ENCODE assay signal across 28 cellular contexts in genomic region chr6:39239527-39240154, GRCh38. TPM values are rescaled to one million over a fixed set of nuclear protein-coding genes. Genes with fewer than 3 reads are reported as not detected.
DNase-seq lines count a peak whose midpoint lies in the region; TF ChIP-seq lines count a peak whose summit lies in the region.
"Had no signal": no experiment of that assay in that cellular context is flagged by ENCODE, and none has a peak within 500 bp of the region (broad histone marks: within the 10 kb centered on the region; RNA-seq: fewer than 3 reads in every experiment).

No MANE protein-coding gene starts in this region.

- no peak for DNase-seq in left ventricle myocardium inferior
- no peak for DNase-seq in cardiac septum (ENCODE audit: low spot score)
- DNase-seq in globus pallidus (ENCODE audit: low spot score) = peak; percentile 11
- DNase-seq in neural crest cell (ENCODE audit: low read depth, low spot score) = no peak
- no peak for DNase-seq in transverse colon
- no peak for DNase-seq in stimulated activated CD8-positive, alpha-beta memory T cell treated with anti-CD3 and anti-CD28 coated beads, Interleukin-4, amount 100 ng/mL, for 48 hours
- no peak for DNase-seq in NK-92 (lab: John Stamatoyannopoulos, UW; ENCODE audit: unreplicated experiment)
- DNase-seq in activated CD4-positive, alpha-beta T cell treated with anti-CD3 and anti-CD28 coated beads, Interleukin-2, amount 10 ng/mL, durations not matched to agents 7 days and 5 days = no peak
- DNase-seq: activated CD4-positive, alpha-beta T cell treated with anti-CD3 and anti-CD28 coated beads, Interleukin-2, amount 50 U/mL, for 1 hour; DMS79 treated with DMSO at 0.1 percent for 48 hours; foreskin melanocyte; hippocampal formation; NCI-H1694 treated with DMSO at 0.1 percent for 48 hours; NCI-H774; OCI-M1; stimulated activated CD4-positive, alpha-beta T cell treated with anti-CD3 and anti-CD28 coated beads, Interleukin-4, amount 100 ng/mL, for 1 hour; stimulated activated naive CD4-positive, alpha-beta T cell treated with Interleukin-2 at 50 U/mL for 16 hours had no signal

- H3K4me1 ChIP-seq in left ventricle myocardium inferior (no peaks in the 10 kb centered on the region), transverse colon (peaks cover 0 to 8% (median 2%) of the 10 kb centered on the region in 4 donors)
- H3K4me1 ChIP-seq: prostate gland had no signal

- WGBS in transverse colon (ENCODE audit: low coverage in 1 of 2), 2 donors = 59% methylated on average over 7 of the region's 7 CpGs; no CpG with 5 or more reads in 1 of the 2 donors

- no peak overlapping the region for H3K4me3 ChIP-seq in left ventricle myocardium inferior
- no peak overlapping the region for H3K4me3 ChIP-seq in transverse colon
- H3K4me3 ChIP-seq: dorsolateral prefrontal cortex, lung, prostate gland, smooth muscle cell had no signal

- H3K4me1 Mint-ChIP-seq in neural crest cell = peaks cover 17% of the 10 kb centered on the region
- no peaks in the 10 kb centered on the region for H3K4me1 Mint-ChIP-seq in activated CD4-positive, alpha-beta T cell treated with anti-CD3 and anti-CD28 coated beads, Interleukin-2, amount 10 ng/mL, durations not matched to agents 7 days and 5 days
- H3K4me1 Mint-ChIP-seq: activated T-helper 17 cell treated with anti-CD3 and anti-CD28 coated beads, Interleukin-2, amount 50 U/mL, for 72 hours; B cell had no signal

- H3K36me3 Mint-ChIP-seq in neural crest cell (ENCODE audit: low read depth) = no peaks in the 10 kb centered on the region
- H3K36me3 Mint-ChIP-seq in activated CD4-positive, alpha-beta T cell treated with anti-CD3 and anti-CD28 coated beads, Interleukin-2, amount 10 ng/mL, durations not matched to agents 7 days and 5 days (ENCODE audit: low read depth) = no peaks in the 10 kb centered on the region
- H3K36me3 Mint-ChIP-seq: activated naive CD8-positive, alpha-beta T cell; natural killer cell treated with Interleukin-12 subunit alpha and Interleukin-12 subunit beta and Interleukin-15 and Interleukin-18, amount 100 ng/mL, for 72 hours; type B pancreatic cell had no signal

- H3K27ac Mint-ChIP-seq in neural crest cell (ENCODE audit: unreplicated experiment) = peak overlapping the region; percentile 38
- H3K27ac Mint-ChIP-seq in activated CD4-positive, alpha-beta T cell treated with anti-CD3 and anti-CD28 coated beads, Interleukin-2, amount 10 ng/mL, durations not matched to agents 7 days and 5 days = no peak overlapping the region
- H3K27ac Mint-ChIP-seq: activated naive CD8-positive, alpha-beta T cell; activated T-helper 17 cell treated with anti-CD3 and anti-CD28 coated beads, Interleukin-2, amount 50 U/mL, for 72 hours; B cell; natural killer cell treated with Interleukin-12 subunit alpha and Interleukin-12 subunit beta and Interleukin-15 and Interleukin-18, amount 100 ng/mL, for 72 hours; type B pancreatic cell had no signal

- CTCF ChIA-PET in activated CD4-positive, alpha-beta T cell treated with anti-CD3 and anti-CD28 coated beads, Interleukin-2, amount 10 ng/mL, durations not matched to agents 7 days and 5 days (lab: Charles Lee) = interaction anchor here (0.8 to 1.4 kb wide), 4 partner anchors 10 to 25 kb away, joined by 3 to 4 read pairs (median 3); no protein-coding TSS in a partner anchor

- intact Hi-C loops in left ventricle myocardium inferior (cut with micrococcal nuclease) (no loop called here), cardiac septum (cut with DNase I) (no loop called here), transverse colon (cut with DNase I; ENCODE audit: low total_unique reads) (loop anchor here (5.0 kb wide), 1 partner anchor 998 kb away; no protein-coding TSS in a partner anchor)

- TF ChIP-seq POLR2A in transverse colon (IDR thresholded peaks at IDR 0.05) = no peak

- H3K9me3 Mint-ChIP-seq in neural crest cell = no peaks in the 10 kb centered on the region
- H3K9me3 Mint-ChIP-seq in activated CD4-positive, alpha-beta T cell treated with anti-CD3 and anti-CD28 coated beads, Interleukin-2, amount 10 ng/mL, durations not matched to agents 7 days and 5 days = no peaks in the 10 kb centered on the region
- H3K9me3 Mint-ChIP-seq: activated T-helper 17 cell treated with anti-CD3 and anti-CD28 coated beads, Interleukin-2, amount 50 U/mL, for 72 hours; natural killer cell treated with Interleukin-12 subunit alpha and Interleukin-12 subunit beta and Interleukin-15 and Interleukin-18, amount 100 ng/mL, for 72 hours; type B pancreatic cell had no signal

- H3K27me3 Mint-ChIP-seq in neural crest cell (ENCODE audit: low read depth) = no peaks in the 10 kb centered on the region
- peaks cover 5% of the 10 kb centered on the region for H3K27me3 Mint-ChIP-seq in activated CD4-positive, alpha-beta T cell treated with anti-CD3 and anti-CD28 coated beads, Interleukin-2, amount 10 ng/mL, durations not matched to agents 7 days and 5 days
- H3K27me3 Mint-ChIP-seq: activated naive CD8-positive, alpha-beta T cell; activated T-helper 17 cell treated with anti-CD3 and anti-CD28 coated beads, Interleukin-2, amount 50 U/mL, for 72 hours; natural killer cell treated with Interleukin-12 subunit alpha and Interleukin-12 subunit beta and Interleukin-15 and Interleukin-18, amount 100 ng/mL, for 72 hours; type B pancreatic cell had no signal

- POLR2A ChIA-PET in activated CD4-positive, alpha-beta T cell treated with anti-CD3 and anti-CD28 coated beads, Interleukin-2, amount 10 ng/mL, durations not matched to agents 7 days and 5 days (lab: Charles Lee) = no interaction called here

- TF ChIP-seq CTCF in left ventricle myocardium inferior (IDR thresholded peaks at IDR 0.05; ENCODE audit: borderline replicate concordance) = no peak
- TF ChIP-seq CTCF in neural crest cell (conservative IDR thresholded peaks at IDR 0.05) = no peak
- TF ChIP-seq CTCF in transverse colon (IDR thresholded peaks at IDR 0.05) = no peak

- H3K27ac ChIP-seq in left ventricle myocardium inferior (replicated peaks) (peak overlapping the region; percentile 27), transverse colon (peak overlapping the region in 3 of 4 donors; percentile 9 to 35 (median 23))
- H3K27ac ChIP-seq: dorsolateral prefrontal cortex, epithelial cell of prostate had no signal

- H3K36me3 ChIP-seq in left ventricle myocardium inferior (no peaks in the 10 kb centered on the region), transverse colon (no peaks in the 10 kb centered on the region)
- H3K36me3 ChIP-seq: prostate gland had no signal

- no peak overlapping the region for H3K4me3 Mint-ChIP-seq in neural crest cell
- H3K4me3 Mint-ChIP-seq in activated CD4-positive, alpha-beta T cell treated with anti-CD3 and anti-CD28 coated beads, Interleukin-2, amount 10 ng/mL, durations not matched to agents 7 days and 5 days = no peak overlapping the region
- H3K4me3 Mint-ChIP-seq: activated naive CD8-positive, alpha-beta T cell; activated T-helper 17 cell treated with anti-CD3 and anti-CD28 coated beads, Interleukin-2, amount 50 U/mL, for 72 hours; B cell; natural killer cell treated with Interleukin-12 subunit alpha and Interleukin-12 subunit beta and Interleukin-15 and Interleukin-18, amount 100 ng/mL, for 72 hours; type B pancreatic cell had no signal

- no peaks in the 10 kb centered on the region for H3K9me3 ChIP-seq in left ventricle myocardium inferior (replicated peaks)
- no peaks in the 10 kb centered on the region for H3K9me3 ChIP-seq in transverse colon
- H3K9me3 ChIP-seq: prostate gland had no signal

- no peak for TF ChIP-seq EP300 in transverse colon (IDR thresholded peaks at IDR 0.05; ENCODE audit: low read depth)

- peaks cover 19% of the 10 kb centered on the region for H3K27me3 ChIP-seq in left ventricle myocardium inferior (ENCODE audit: low read depth)
- no peaks in the 10 kb centered on the region for H3K27me3 ChIP-seq in transverse colon
- H3K27me3 ChIP-seq: dorsolateral prefrontal cortex had no signal

- in situ Hi-C loops in transverse colon (cut with MboI; ENCODE audit: low pct_ligation_motif_present in 1 of 4, low pct_unique_long_range_greater_than_20kb in 1 of 4, low sequenced_read_pairs in 3 of 4) = no loop called here

RNA-seq across cellular contexts. Expression of gene KCNK5, which starts 10.4 kb away (rescaled TPM):
- total RNA-seq in left ventricle myocardium inferior (0.47 TPM), cardiac septum (0.19 TPM), neural crest cell (30.4 and 32.7 TPM in 2 replicates), transverse colon (10 to 100 TPM in 3 of 4 donors, 1 to 10 TPM in 1; 9.6 to 86.0 (median 64.5) TPM)
- 1 to 10 TPM; 4.2 to 4.8 TPM for total RNA-seq in activated CD4-positive, alpha-beta T cell treated with anti-CD3 and anti-CD28 coated beads, Interleukin-2, amount 10 ng/mL, durations not matched to agents 7 days and 5 days
- total RNA-seq: A172, smooth muscle cell had no signal
